Comparison of ENCODE assay signal across 1 cellular context in the genomic region with DNA sequence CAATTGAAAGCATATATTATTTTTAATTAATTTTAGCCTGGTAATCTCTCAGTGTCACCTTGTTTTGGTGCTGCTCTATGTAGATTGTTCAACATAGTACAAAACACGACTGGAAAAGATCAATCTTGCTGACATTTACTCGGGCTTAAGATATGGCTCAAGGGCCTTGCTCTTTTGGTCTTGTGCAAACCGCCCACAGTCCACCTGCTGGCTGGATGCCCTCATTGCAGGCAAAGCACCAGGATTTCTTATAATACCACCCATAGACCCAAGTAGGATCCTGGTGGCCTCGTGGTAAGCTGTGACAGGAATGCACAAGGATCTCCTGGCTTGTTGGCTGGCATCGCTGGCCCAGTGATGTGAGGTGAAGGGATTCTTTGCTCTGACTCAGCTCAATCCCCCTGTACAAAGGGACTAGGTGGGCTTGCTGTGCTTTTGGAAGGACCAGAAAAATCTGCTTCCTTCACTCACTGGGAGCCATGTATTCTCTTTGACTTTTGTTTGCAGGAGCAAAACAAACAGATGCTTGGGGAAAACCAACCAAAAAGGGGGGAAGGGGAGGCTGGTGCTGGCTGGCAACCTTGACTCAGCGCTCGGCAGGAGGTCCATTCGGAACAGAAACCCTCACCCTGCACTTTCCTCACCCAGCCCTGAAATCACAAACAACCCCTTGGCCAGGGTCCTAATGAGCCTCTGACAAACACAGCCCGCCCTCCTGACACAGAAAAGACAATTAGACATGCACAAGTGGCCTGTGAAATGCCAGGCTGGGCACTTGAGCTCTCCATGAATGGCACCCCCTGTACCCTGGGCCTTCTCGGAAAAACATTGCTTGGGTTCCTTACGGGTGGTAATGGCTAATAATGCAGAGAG.
A peak's percentile ranks its signal among the peaks of the same experiment; 100 is the strongest.
TF ChIP-seq lines count a peak whose summit lies in the region.

No MANE protein-coding gene starts in this region.

TF ChIP-seq in HepG2, 621 proteins besides CTCF, POLR2A, EP300 and RAD21 (continued from another document and continues in another):
- TF ChIP-seq, protein P1, sequence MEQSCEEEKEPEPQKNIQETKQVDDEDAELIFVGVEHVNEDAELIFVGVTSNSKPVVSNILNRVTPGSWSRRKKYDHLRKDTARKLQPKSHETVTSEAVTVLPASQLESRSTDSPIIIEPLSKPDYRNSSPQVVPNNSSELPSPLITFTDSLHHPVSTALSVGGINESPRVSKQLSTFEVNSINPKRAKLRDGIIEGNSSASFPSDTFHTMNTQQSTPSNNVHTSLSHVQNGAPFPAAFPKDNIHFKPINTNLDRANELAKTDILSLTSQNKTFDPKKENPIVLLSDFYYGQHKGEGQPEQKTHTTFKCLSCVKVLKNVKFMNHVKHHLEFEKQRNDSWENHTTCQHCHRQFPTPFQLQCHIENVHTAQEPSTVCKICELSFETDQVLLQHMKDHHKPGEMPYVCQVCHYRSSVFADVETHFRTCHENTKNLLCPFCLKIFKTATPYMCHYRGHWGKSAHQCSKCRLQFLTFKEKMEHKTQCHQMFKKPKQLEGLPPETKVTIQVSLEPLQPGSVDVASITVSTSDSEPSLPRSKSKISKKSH (CRISPR knock-in tag; IDR thresholded peaks at IDR 0.05; ENCODE audit: borderline replicate concordance) = no peak
- TF ChIP-seq ZNF816 (CRISPR knock-in tag; IDR thresholded peaks at IDR 0.05; ENCODE audit: borderline replicate concordance) (no peak), FOSL1 (CRISPR knock-in tag; IDR thresholded peaks at IDR 0.05; ENCODE audit: borderline replicate concordance) (no peak), ZNF17 (CRISPR knock-in tag; IDR thresholded peaks at IDR 0.05) (no peak), ZFP82 (CRISPR knock-in tag; IDR thresholded peaks at IDR 0.05; ENCODE audit: borderline replicate concordance) (no peak), SOX13 (IDR thresholded peaks at IDR 0.05) (no peak), SOX13 (CRISPR knock-in tag; conservative IDR thresholded peaks at IDR 0.05 in 1 of 2, IDR thresholded peaks at IDR 0.05 in 1 of 2) (peak in 1 of 2 experiments; percentile 5; a peak in 1 of 4 replicates), SMAD9 (CRISPR knock-in tag; IDR thresholded peaks at IDR 0.05) (no peak), PAWR (CRISPR knock-in tag; IDR thresholded peaks at IDR 0.05; ENCODE audit: borderline replicate concordance) (no peak), NR2C2 (CRISPR knock-in tag; IDR thresholded peaks at IDR 0.05; ENCODE audit: borderline replicate concordance) (no peak), SOX5 (CRISPR knock-in tag; IDR thresholded peaks at IDR 0.05; ENCODE audit: borderline replicate concordance) (peak; percentile 44; the same call in 1 of the 2 replicates), NR3C1 (CRISPR knock-in tag; IDR thresholded peaks at IDR 0.05) (no peak), MED13 (CRISPR knock-in tag; IDR thresholded peaks at IDR 0.05) (no peak), NR2F6 (IDR thresholded peaks at IDR 0.05) (no peak), NR2F6 (CRISPR knock-in tag; IDR thresholded peaks at IDR 0.05) (no peak), ATAD3A (CRISPR knock-in tag; IDR thresholded peaks at IDR 0.05) (no peak), ZNF138 (CRISPR knock-in tag; IDR thresholded peaks at IDR 0.05; ENCODE audit: low read depth) (no peak), ZSCAN25 (CRISPR knock-in tag; IDR thresholded peaks at IDR 0.05) (peak; percentile 33; the same call in 1 of the 2 replicates), ZNF788 (CRISPR knock-in tag; IDR thresholded peaks at IDR 0.05; ENCODE audit: borderline replicate concordance) (no peak; the same call in 1 of the 2 replicates), ZNF441 (CRISPR knock-in tag; IDR thresholded peaks at IDR 0.05; ENCODE audit: borderline replicate concordance) (no peak), ZBTB38 (CRISPR knock-in tag; IDR thresholded peaks at IDR 0.05) (peak; percentile 16; the same call in 1 of the 2 replicates), MAFG (CRISPR knock-in tag; IDR thresholded peaks at IDR 0.05) (no peak), ZFP36L1 (CRISPR knock-in tag; IDR thresholded peaks at IDR 0.05) (no peak), ZNF207 (IDR thresholded peaks at IDR 0.05; ENCODE audit: borderline replicate concordance) (no peak), ZEB1 (IDR thresholded peaks at IDR 0.05; ENCODE audit: insufficient replicate concordance, low read depth) (no peak), CC2D1A (CRISPR knock-in tag; IDR thresholded peaks at IDR 0.05) (no peak), ESRRA (CRISPR knock-in tag; IDR thresholded peaks at IDR 0.05; ENCODE audit: low read depth) (0 out of 2 replicates have a peak, but pooled peaks have one; percentile 23), ZNF501 (CRISPR knock-in tag; IDR thresholded peaks at IDR 0.05) (0 out of 2 replicates have a peak, but pooled peaks have one; percentile 30), SP1 (IDR thresholded peaks at IDR 0.05) (no peak), SP1 (CRISPR knock-in tag; IDR thresholded peaks at IDR 0.05) (no peak), NFE2L2 (IDR thresholded peaks at IDR 0.05; ENCODE audit: low read length) (no peak), ZBTB7A (CRISPR knock-in tag; IDR thresholded peaks at IDR 0.05) (no peak), HNRNPH1 (optimal IDR thresholded peaks at IDR 0.05; ENCODE audit: low read depth, low read length) (no peak), CEBPG (CRISPR knock-in tag; IDR thresholded peaks at IDR 0.05) (peak; percentile 72), ZMYM2 (CRISPR knock-in tag; IDR thresholded peaks at IDR 0.05) (no peak), ZNF12 (CRISPR knock-in tag; IDR thresholded peaks at IDR 0.05) (no peak), TEAD3 (CRISPR knock-in tag; optimal IDR thresholded peaks at IDR 0.05; ENCODE audit: borderline replicate concordance) (peak; percentile 57), RORA (CRISPR knock-in tag; IDR thresholded peaks at IDR 0.05) (no peak), ZSCAN12 (CRISPR knock-in tag; IDR thresholded peaks at IDR 0.05) (no peak), POGZ (CRISPR knock-in tag; IDR thresholded peaks at IDR 0.05) (peak; percentile 76; the same call in 1 of the 2 replicates), MYNN (CRISPR knock-in tag; IDR thresholded peaks at IDR 0.05; ENCODE audit: low read depth) (no peak), AGO1 (IDR thresholded peaks at IDR 0.05; ENCODE audit: low read depth, low read length, poor library complexity, severe bottlenecking) (no peak), PTBP1 (IDR thresholded peaks at IDR 0.05; ENCODE audit: low read depth, low read length, poor library complexity, severe bottlenecking) (no peak), MXD4 (CRISPR knock-in tag; IDR thresholded peaks at IDR 0.05) (no peak; the same call in 1 of the 2 replicates), ZNF563 (CRISPR knock-in tag; IDR thresholded peaks at IDR 0.05) (no peak), HNRNPL (IDR thresholded peaks at IDR 0.05; ENCODE audit: low read depth, low read length) (0 out of 2 replicates have a peak, but pooled peaks have one; percentile 40)
- TF ChIP-seq, protein P2, sequence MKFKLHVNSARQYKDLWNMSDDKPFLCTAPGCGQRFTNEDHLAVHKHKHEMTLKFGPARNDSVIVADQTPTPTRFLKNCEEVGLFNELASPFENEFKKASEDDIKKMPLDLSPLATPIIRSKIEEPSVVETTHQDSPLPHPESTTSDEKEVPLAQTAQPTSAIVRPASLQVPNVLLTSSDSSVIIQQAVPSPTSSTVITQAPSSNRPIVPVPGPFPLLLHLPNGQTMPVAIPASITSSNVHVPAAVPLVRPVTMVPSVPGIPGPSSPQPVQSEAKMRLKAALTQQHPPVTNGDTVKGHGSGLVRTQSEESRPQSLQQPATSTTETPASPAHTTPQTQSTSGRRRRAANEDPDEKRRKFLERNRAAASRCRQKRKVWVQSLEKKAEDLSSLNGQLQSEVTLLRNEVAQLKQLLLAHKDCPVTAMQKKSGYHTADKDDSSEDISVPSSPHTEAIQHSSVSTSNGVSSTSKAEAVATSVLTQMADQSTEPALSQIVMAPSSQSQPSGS (CRISPR knock-in tag; IDR thresholded peaks at IDR 0.05) = peak; percentile 26; the same call in 1 of the 2 replicates
- TF ChIP-seq, protein P3, sequence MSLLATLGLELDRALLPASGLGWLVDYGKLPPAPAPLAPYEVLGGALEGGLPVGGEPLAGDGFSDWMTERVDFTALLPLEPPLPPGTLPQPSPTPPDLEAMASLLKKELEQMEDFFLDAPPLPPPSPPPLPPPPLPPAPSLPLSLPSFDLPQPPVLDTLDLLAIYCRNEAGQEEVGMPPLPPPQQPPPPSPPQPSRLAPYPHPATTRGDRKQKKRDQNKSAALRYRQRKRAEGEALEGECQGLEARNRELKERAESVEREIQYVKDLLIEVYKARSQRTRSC (CRISPR knock-in tag; IDR thresholded peaks at IDR 0.05; ENCODE audit: low read depth) = no peak
- TF ChIP-seq, protein P4, sequence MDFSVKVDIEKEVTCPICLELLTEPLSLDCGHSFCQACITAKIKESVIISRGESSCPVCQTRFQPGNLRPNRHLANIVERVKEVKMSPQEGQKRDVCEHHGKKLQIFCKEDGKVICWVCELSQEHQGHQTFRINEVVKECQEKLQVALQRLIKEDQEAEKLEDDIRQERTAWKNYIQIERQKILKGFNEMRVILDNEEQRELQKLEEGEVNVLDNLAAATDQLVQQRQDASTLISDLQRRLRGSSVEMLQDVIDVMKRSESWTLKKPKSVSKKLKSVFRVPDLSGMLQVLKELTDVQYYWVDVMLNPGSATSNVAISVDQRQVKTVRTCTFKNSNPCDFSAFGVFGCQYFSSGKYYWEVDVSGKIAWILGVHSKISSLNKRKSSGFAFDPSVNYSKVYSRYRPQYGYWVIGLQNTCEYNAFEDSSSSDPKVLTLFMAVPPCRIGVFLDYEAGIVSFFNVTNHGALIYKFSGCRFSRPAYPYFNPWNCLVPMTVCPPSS (IDR thresholded peaks at IDR 0.05) = no peak
- TF ChIP-seq, protein P5, sequence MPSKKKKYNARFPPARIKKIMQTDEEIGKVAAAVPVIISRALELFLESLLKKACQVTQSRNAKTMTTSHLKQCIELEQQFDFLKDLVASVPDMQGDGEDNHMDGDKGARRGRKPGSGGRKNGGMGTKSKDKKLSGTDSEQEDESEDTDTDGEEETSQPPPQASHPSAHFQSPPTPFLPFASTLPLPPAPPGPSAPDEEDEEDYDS (CRISPR knock-in tag; IDR thresholded peaks at IDR 0.05) = 0 out of 2 replicates have a peak, but pooled peaks have one; percentile 25
- TF ChIP-seq, protein P6, sequence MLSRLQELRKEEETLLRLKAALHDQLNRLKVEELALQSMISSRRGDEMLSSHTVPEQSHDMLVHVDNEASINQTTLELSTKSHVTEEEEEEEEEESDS (CRISPR knock-in tag; IDR thresholded peaks at IDR 0.05; ENCODE audit: borderline replicate concordance) = no peak
- TF ChIP-seq, protein P7, sequence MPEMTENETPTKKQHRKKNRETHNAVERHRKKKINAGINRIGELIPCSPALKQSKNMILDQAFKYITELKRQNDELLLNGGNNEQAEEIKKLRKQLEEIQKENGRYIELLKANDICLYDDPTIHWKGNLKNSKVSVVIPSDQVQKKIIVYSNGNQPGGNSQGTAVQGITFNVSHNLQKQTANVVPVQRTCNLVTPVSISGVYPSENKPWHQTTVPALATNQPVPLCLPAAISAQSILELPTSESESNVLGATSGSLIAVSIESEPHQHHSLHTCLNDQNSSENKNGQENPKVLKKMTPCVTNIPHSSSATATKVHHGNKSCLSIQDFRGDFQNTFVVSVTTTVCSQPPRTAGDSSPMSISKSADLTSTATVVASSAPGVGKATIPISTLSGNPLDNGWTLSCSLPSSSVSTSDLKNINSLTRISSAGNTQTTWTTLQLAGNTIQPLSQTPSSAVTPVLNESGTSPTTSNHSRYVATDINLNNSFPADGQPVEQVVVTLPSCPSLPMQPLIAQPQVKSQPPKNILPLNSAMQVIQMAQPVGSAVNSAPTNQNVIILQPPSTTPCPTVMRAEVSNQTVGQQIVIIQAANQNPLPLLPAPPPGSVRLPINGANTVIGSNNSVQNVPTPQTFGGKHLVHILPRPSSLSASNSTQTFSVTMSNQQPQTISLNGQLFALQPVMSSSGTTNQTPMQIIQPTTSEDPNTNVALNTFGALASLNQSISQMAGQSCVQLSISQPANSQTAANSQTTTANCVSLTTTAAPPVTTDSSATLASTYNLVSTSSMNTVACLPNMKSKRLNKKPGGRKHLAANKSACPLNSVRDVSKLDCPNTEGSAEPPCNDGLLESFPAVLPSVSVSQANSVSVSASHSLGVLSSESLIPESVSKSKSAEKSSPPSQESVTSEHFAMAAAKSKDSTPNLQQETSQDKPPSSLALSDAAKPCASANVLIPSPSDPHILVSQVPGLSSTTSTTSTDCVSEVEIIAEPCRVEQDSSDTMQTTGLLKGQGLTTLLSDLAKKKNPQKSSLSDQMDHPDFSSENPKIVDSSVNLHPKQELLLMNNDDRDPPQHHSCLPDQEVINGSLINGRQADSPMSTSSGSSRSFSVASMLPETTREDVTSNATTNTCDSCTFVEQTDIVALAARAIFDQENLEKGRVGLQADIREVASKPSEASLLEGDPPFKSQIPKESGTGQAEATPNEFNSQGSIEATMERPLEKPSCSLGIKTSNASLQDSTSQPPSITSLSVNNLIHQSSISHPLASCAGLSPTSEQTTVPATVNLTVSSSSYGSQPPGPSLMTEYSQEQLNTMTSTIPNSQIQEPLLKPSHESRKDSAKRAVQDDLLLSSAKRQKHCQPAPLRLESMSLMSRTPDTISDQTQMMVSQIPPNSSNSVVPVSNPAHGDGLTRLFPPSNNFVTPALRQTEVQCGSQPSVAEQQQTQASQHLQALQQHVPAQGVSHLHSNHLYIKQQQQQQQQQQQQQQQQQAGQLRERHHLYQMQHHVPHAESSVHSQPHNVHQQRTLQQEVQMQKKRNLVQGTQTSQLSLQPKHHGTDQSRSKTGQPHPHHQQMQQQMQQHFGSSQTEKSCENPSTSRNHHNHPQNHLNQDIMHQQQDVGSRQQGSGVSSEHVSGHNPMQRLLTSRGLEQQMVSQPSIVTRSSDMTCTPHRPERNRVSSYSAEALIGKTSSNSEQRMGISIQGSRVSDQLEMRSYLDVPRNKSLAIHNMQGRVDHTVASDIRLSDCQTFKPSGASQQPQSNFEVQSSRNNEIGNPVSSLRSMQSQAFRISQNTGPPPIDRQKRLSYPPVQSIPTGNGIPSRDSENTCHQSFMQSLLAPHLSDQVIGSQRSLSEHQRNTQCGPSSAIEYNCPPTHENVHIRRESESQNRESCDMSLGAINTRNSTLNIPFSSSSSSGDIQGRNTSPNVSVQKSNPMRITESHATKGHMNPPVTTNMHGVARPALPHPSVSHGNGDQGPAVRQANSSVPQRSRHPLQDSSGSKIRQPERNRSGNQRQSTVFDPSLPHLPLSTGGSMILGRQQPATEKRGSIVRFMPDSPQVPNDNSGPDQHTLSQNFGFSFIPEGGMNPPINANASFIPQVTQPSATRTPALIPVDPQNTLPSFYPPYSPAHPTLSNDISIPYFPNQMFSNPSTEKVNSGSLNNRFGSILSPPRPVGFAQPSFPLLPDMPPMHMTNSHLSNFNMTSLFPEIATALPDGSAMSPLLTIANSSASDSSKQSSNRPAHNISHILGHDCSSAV (CRISPR knock-in tag; IDR thresholded peaks at IDR 0.05; ENCODE audit: borderline replicate concordance) = no peak
- TF ChIP-seq, protein P8, sequence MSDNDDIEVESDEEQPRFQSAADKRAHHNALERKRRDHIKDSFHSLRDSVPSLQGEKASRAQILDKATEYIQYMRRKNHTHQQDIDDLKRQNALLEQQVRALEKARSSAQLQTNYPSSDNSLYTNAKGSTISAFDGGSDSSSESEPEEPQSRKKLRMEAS (IDR thresholded peaks at IDR 0.05) = peak; percentile 25; the same call in 1 of the 2 replicates
- TF ChIP-seq, protein P9, sequence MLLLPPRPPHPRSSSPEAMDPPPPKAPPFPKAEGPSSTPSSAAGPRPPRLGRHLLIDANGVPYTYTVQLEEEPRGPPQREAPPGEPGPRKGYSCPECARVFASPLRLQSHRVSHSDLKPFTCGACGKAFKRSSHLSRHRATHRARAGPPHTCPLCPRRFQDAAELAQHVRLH (CRISPR knock-in tag; IDR thresholded peaks at IDR 0.05; ENCODE audit: borderline replicate concordance, low read depth) = peak; percentile 77; the same call in 1 of the 2 replicates
